ENCODE assay signal across 18 cellular contexts in the genomic region with DNA sequence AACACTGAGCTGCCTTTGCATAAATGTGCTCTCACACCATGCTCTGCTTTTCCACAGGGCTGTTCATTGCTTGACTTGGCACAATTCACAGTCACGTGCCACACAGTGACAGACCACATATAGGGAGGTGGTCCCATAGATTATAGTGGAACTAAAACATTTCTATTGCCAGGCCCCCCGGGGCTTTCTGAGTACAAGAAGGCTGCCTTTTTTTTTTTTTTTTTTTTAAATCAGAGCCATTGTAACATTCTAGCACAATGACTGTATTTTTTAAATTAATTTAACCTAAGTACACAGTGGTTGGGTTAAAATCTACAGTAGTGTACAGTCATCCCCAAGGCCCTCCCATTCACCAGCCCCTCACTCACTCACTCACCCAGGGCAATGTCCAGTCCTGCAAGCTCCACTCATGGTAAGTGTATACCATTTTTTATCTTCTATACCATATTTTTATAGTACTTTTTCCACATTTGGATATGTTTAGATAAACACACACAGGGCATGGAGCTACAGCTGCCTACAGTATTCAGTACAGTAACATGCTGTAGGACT.
DNase-seq lines count a peak whose midpoint lies in the region; TF ChIP-seq lines count a peak whose summit lies in the region.
"Had no signal": no experiment of that assay in that cellular context is flagged by ENCODE, and none has a peak within 500 bp of the region (broad histone marks: within the 10 kb centered on the region; RNA-seq: fewer than 3 reads in every experiment).

No MANE protein-coding gene starts in this region.

- H3K4me3 ChIP-seq in esophagus squamous epithelium (no peak overlapping the region), skin epidermis (no peak overlapping the region)
- H3K4me3 ChIP-seq in CD8-positive, alpha-beta memory T cell (ENCODE audit: low read length) = no peak overlapping the region
- H3K4me3 ChIP-seq: lung had no signal

- no peaks in the 10 kb centered on the region for H3K9me3 Mint-ChIP-seq in CD8-positive, alpha-beta memory T cell
- H3K9me3 Mint-ChIP-seq: naive B cell; stimulated activated memory B cell treated with anti-CD40 and anti-IgM and Interleukin-4, amounts not matched to agents 10 μg/mL and 1 μg/mL and 100 μg/mL, for 72 hours had no signal

- DNase-seq in Daoy (ENCODE audit: low read depth) (peak; percentile 78), NCI-H69 (lab: John Stamatoyannopoulos, UW) (peak; percentile 3), esophagus squamous epithelium (lab: John Stamatoyannopoulos, UW) (no peak), RWPE1 (ENCODE audit: low spot score) (no peak), NCI-H1436 (lab: John Stamatoyannopoulos, UW) (no peak)
- no peak for DNase-seq in CD8-positive, alpha-beta memory T cell
- DNase-seq: activated CD8-positive, alpha-beta memory T cell treated with anti-CD3 and anti-CD28 coated beads for 24 hours; Kasumi-1; naive B cell; NCI-H1694; NCI-H2227 treated with DMSO at 0.1 percent for 48 hours; SIG-M5; T-helper 17 cell had no signal

- peaks cover 0 to 21% (median 3%) of the 10 kb centered on the region in 3 donors for H3K4me1 ChIP-seq in esophagus squamous epithelium
- H3K4me1 ChIP-seq in CD8-positive, alpha-beta memory T cell (ENCODE audit: insufficient read depth, low read length) = no peaks in the 10 kb centered on the region

- WGBS in esophagus squamous epithelium, 2 donors = 61 to 70% methylated on average over 2 of the region's 2 CpGs

- no peak for TF ChIP-seq POLR2A in esophagus squamous epithelium (IDR thresholded peaks at IDR 0.05)

- H3K27ac ChIP-seq in esophagus squamous epithelium (peak overlapping the region in 3 of 4 donors; percentile 45 to 69 (median 68)), skin epidermis (peak overlapping the region in 16 of 21 experiments; percentile 42 to 92 (median 80)), RWPE1 (no peak overlapping the region)
- no peak overlapping the region for H3K27ac ChIP-seq in CD8-positive, alpha-beta memory T cell (ENCODE audit: low read depth, low read length)

- no peaks in the 10 kb centered on the region for H3K4me1 Mint-ChIP-seq in CD8-positive, alpha-beta memory T cell

- CTCF ChIA-PET in RWPE1 (lab: Yijun Ruan, JAX) = no interaction called here
- CTCF ChIA-PET in CD8-positive, alpha-beta memory T cell (lab: Charles Lee) = interaction anchor here (1.0 kb wide), 1 partner anchor 414 kb away, joined by 3 read pairs; no protein-coding TSS in a partner anchor

- peaks cover 0 to 9% of the 10 kb centered on the region in 2 donors for H3K27me3 Mint-ChIP-seq in CD8-positive, alpha-beta memory T cell

- no peak overlapping the region for H3K4me3 Mint-ChIP-seq in CD8-positive, alpha-beta memory T cell
- H3K4me3 Mint-ChIP-seq: activated T-helper 1 cell treated with anti-CD3 and anti-CD28 coated beads, Interleukin-12 subunit alpha, Interleukin-12 subunit beta, Interleukin-2, Interleukin-4 antibody, amounts not matched to agents 30 ng/mL and 10 ng/mL and 1 ng/mL, durations not matched to agents 14 hours and 24 hours and 36 hours; naive B cell; stimulated activated memory B cell treated with anti-CD40 and anti-IgM and Interleukin-4, amounts not matched to agents 10 μg/mL and 1 μg/mL and 100 μg/mL, for 72 hours; T-helper 17 cell; WTC11 had no signal

- no peaks in the 10 kb centered on the region for H3K9me3 ChIP-seq in esophagus squamous epithelium
- no peaks in the 10 kb centered on the region for H3K9me3 ChIP-seq in CD8-positive, alpha-beta memory T cell (ENCODE audit: low read length)

- H3K27ac Mint-ChIP-seq in CD8-positive, alpha-beta memory T cell = no peak overlapping the region
- H3K27ac Mint-ChIP-seq: stimulated activated memory B cell treated with anti-CD40 and anti-IgM and Interleukin-4, amounts not matched to agents 10 μg/mL and 1 μg/mL and 100 μg/mL, for 72 hours; T-helper 17 cell; WTC11 had no signal

- H3K36me3 ChIP-seq in esophagus squamous epithelium = no peaks in the 10 kb centered on the region
- H3K36me3 ChIP-seq in CD8-positive, alpha-beta memory T cell (ENCODE audit: insufficient read depth, low read length) = no peaks in the 10 kb centered on the region

- TF ChIP-seq CTCF in esophagus squamous epithelium (IDR thresholded peaks at IDR 0.05) (no peak), RWPE1 (conservative IDR thresholded peaks at IDR 0.05; ENCODE audit: low read depth) (no peak)

- POLR2A ChIA-PET in RWPE1 (lab: Yijun Ruan, JAX; ENCODE audit: low non-redundant PET) = no interaction called here
- POLR2A ChIA-PET in CD8-positive, alpha-beta memory T cell (lab: Charles Lee) = no interaction called here

- H3K36me3 Mint-ChIP-seq in CD8-positive, alpha-beta memory T cell = peaks cover 0 to 2% (median 0%) of the 10 kb centered on the region in 3 donors
- H3K36me3 Mint-ChIP-seq: naive B cell; stimulated activated memory B cell treated with anti-CD40 and anti-IgM and Interleukin-4, amounts not matched to agents 10 μg/mL and 1 μg/mL and 100 μg/mL, for 72 hours had no signal

- intact Hi-C loops in esophagus squamous epithelium (cut with DNase I) = loop anchor here (10.0 kb wide), 1 partner anchor 317 kb away; no protein-coding TSS in a partner anchor

- peaks cover 0 to 21% (median 0%) of the 10 kb centered on the region in 4 donors for H3K27me3 ChIP-seq in esophagus squamous epithelium
- no peaks in the 10 kb centered on the region for H3K27me3 ChIP-seq in CD8-positive, alpha-beta memory T cell (ENCODE audit: insufficient read depth, low read length, poor library complexity, severe bottlenecking)

Comparison
In these comparisons a context has a peak if more than half of its experiments do, and no peak if none do; other contexts are left out.
1. DNase-seq: peak in Daoy (single experiment) and NCI-H69 (single experiment); none in esophagus squamous epithelium (single experiment), RWPE1 (single experiment), NCI-H1436 (single experiment) and CD8-positive, alpha-beta memory T cell (0 of 5).
2. H3K27ac ChIP-seq: peak in esophagus squamous epithelium (3 of 4) and skin epidermis (16 of 21); none in RWPE1 (single experiment) and CD8-positive, alpha-beta memory T cell (single experiment).